Comparison of ENCODE assay signal across 15 cellular contexts in genomic region chr17:17537311-17538099, GRCh38. TPM values are rescaled to one million over a fixed set of nuclear protein-coding genes. Genes with fewer than 3 reads are reported as not detected.
DNase-seq lines count a peak whose midpoint lies in the region; ATAC-seq and TF ChIP-seq lines count a peak whose summit lies in the region.
"Had no signal": no experiment of that assay in that cellular context is flagged by ENCODE, and none has a peak within 500 bp of the region (broad histone marks: within the 10 kb centered on the region; RNA-seq: fewer than 3 reads in every experiment).

No MANE protein-coding gene starts in this region.

- H3K9me3 ChIP-seq in spleen = no peaks in the 10 kb centered on the region

- no peaks in the 10 kb centered on the region for H3K9me3 Mint-ChIP-seq in progenitor cell of endocrine pancreas (ENCODE audit: low read depth)

- no peak overlapping the region for H3K4me3 Mint-ChIP-seq in progenitor cell of endocrine pancreas (ENCODE audit: low read depth)
- H3K4me3 Mint-ChIP-seq: T-helper 17 cell had no signal

- WGBS in spleen, 5 donors = 86 to 98% (median 92%) methylated on average over 9 to 15 of the region's 15 CpGs

- TF ChIP-seq CTCF in progenitor cell of endocrine pancreas (IDR thresholded peaks at IDR 0.05; ENCODE audit: unreplicated experiment) (no peak), spleen (IDR thresholded peaks at IDR 0.05 in 8 of 11, conservative IDR thresholded peaks at IDR 0.05 in 3 of 11) (no peak)

- TF ChIP-seq POLR2A in spleen (IDR thresholded peaks at IDR 0.05) = no peak

- peaks cover 4% of the 10 kb centered on the region for H3K36me3 Mint-ChIP-seq in progenitor cell of endocrine pancreas (ENCODE audit: insufficient read depth)

- H3K27me3 ChIP-seq in spleen (replicated peaks in 1 of 7) = no peaks in the 10 kb centered on the region

- H3K27me3 Mint-ChIP-seq in progenitor cell of endocrine pancreas = no peaks in the 10 kb centered on the region
- H3K27me3 Mint-ChIP-seq: T-helper 17 cell had no signal

- DNase-seq in Caki2 (ENCODE audit: low read depth) (peak; percentile 20), NCI-H69 (lab: John Stamatoyannopoulos, UW) (peak; percentile 13), left cardiac atrium (peak; percentile 17), progenitor cell of endocrine pancreas (ENCODE audit: low spot score, unreplicated experiment) (no peak), spleen (no peak), pons (ENCODE audit: low spot score) (no peak), COLO829 (ENCODE audit: low spot score) (no peak)
- no peak for DNase-seq in activated T-cell treated with anti-CD3 and anti-CD28 coated beads, Interleukin-2, amount 50 U/mL, for 48 hours
- DNase-seq: activated CD4-positive, alpha-beta T cell treated with anti-CD3 and anti-CD28 coated beads, Interleukin-2, amount 50 U/mL, for 1 hour; AML-193; hippocampal formation; NCI-H2029; NCI-H748 treated with DMSO at 0.1 percent for 48 hours; T-helper 17 cell had no signal

- H3K36me3 ChIP-seq in spleen = no peaks in the 10 kb centered on the region

- peak overlapping the region; percentile 84 for H3K27ac Mint-ChIP-seq in progenitor cell of endocrine pancreas
- H3K27ac Mint-ChIP-seq: T-helper 17 cell had no signal

- no peak overlapping the region for H3K27ac ChIP-seq in spleen
- H3K27ac ChIP-seq: skin epidermis had no signal

- H3K4me1 Mint-ChIP-seq in progenitor cell of endocrine pancreas (ENCODE audit: low read depth) = peaks cover 33% of the 10 kb centered on the region

- H3K4me3 ChIP-seq in spleen = no peak overlapping the region
- H3K4me3 ChIP-seq: skin epidermis had no signal

- intact Hi-C loops in left cardiac atrium (cut with DNase I) (no loop called here), spleen (cut with DNase I; ENCODE audit: low total_unique reads) (no loop called here)

- no peaks in the 10 kb centered on the region for H3K4me1 ChIP-seq in spleen

- ATAC-seq in left cardiac atrium = peak in 1 of 2 donors; percentile 44
- ATAC-seq: T-helper 17 cell had no signal

- in situ Hi-C loops in Caki2 (cut with HindIII; ENCODE audit: low pct_unique_long_range_greater_than_20kb, low sequenced_read_pairs) = no loop called here

RNA-seq across cellular contexts. Expression of gene RASD1, which starts 41.3 kb away (rescaled TPM):
- total RNA-seq in Caki2 (2014; rRNA removed; shearing (Covaris generic); ENCODE audit: low replicate concordance) = not detected in 2 replicates
- 10 to 100 TPM; 35.3 to 55.1 TPM for total RNA-seq in left cardiac atrium
- total RNA-seq in progenitor cell of endocrine pancreas = 4.6 and 5.6 TPM in 2 replicates
- 10 to 100 TPM in 5 of 7 donors, 1 to 10 TPM in 2; 6.6 to 52.3 (median 13.1) TPM for total RNA-seq in spleen
- polyA plus RNA-seq in spleen = 1 to 10 TPM; 2.9 to 7.9 (median 3.3) TPM

RNA-seq across cellular contexts. Expression of gene PEMT, which starts 54.0 kb away (rescaled TPM):
- 18.9 and 25.6 TPM in 2 replicates for total RNA-seq in Caki2 (2014; rRNA removed; shearing (Covaris generic); ENCODE audit: low replicate concordance)
- total RNA-seq in left cardiac atrium (10 to 100 TPM; 28.1 to 36.5 TPM), progenitor cell of endocrine pancreas (61.3 and 67.0 TPM in 2 replicates), spleen (10 to 100 TPM in 5 of 7 donors, 1 to 10 TPM in 2; 8.9 to 16.4 (median 14.3) TPM)
- polyA plus RNA-seq in spleen = 10 to 100 TPM; 11.6 to 21.3 (median 18.9) TPM

Comparison
In these comparisons a context has a peak if more than half of its experiments do, and no peak if none do; other contexts are left out.
1. DNase-seq: peak in Caki2 (single experiment), NCI-H69 (single experiment) and left cardiac atrium (single experiment); none in progenitor cell of endocrine pancreas (single experiment), spleen (single experiment), pons (single experiment), activated T-cell treated with anti-CD3 and anti-CD28 coated beads, Interleukin-2, amount 50 U/mL, for 48 hours (0 of 2) and COLO829 (single experiment).